ENCODE assay signal across 8 cellular contexts in genomic region chr11:6389921-6390717, GRCh38.
DNase-seq lines count a peak whose midpoint lies in the region; ATAC-seq, FAIRE-seq and TF ChIP-seq lines count a peak whose summit lies in the region.

TSS of gene SMPD1 (plus strand) at chr11:6390474. CDS start at chr11:6390599, 125 bp downstream.

- TF ChIP-seq POLR2A in GM18951 (IDR thresholded peaks at IDR 0.05; ENCODE audit: extremely low read depth, insufficient read depth, insufficient read length), result peak; percentile 86

- TF ChIP-seq CTCF in AG09309 (IDR thresholded peaks at IDR 0.05; ENCODE audit: control insufficient read depth, insufficient read depth, low read depth, low read length, missing control alignments), result no peak

- H3K4me3 ChIP-seq in AG09309 (ENCODE audit: control insufficient read depth, low read depth, low read length), result peak within 1 kb of the TSS; percentile 76

- peak; percentile 96 for ATAC-seq in HG03175 (IDR thresholded peaks at IDR 0.05; ENCODE audit: unreplicated experiment)
- ATAC-seq in activated CD4-positive, CD25-positive, alpha-beta regulatory T cell treated with anti-CD3 and anti-CD28 coated beads, Interleukin-2, amount 50 U/mL, for 24 hours, result peak; percentile 89 to 90
- peak; percentile 94 for ATAC-seq in central memory CD8-positive, alpha-beta T cell (replicated peaks; ENCODE audit: extremely low read depth, poor library complexity, severe bottlenecking)

- H3K27ac Mint-ChIP-seq in central memory CD8-positive, alpha-beta T cell (ENCODE audit: low read depth), result peak within 1 kb of the TSS; percentile 96

- peak within 1 kb of the TSS; percentile 87 for H3K4me3 Mint-ChIP-seq in central memory CD8-positive, alpha-beta T cell

- peaks cover 41% of the 10 kb centered on the region for H3K4me1 Mint-ChIP-seq in central memory CD8-positive, alpha-beta T cell

- no peaks in the 10 kb centered on the region for H3K9me3 Mint-ChIP-seq in central memory CD8-positive, alpha-beta T cell

- H3K27me3 Mint-ChIP-seq in central memory CD8-positive, alpha-beta T cell, result no peaks in the 10 kb centered on the region

- peak; percentile 60 for FAIRE-seq in islet of Langerhans (lab: Jason Lieb, UNC)

- in situ Hi-C loops in GM18951 (cut with MboI; ENCODE audit: low sequenced_read_pairs, unreplicated experiment), result no loop called here

- peaks cover 20% of the 10 kb centered on the region for H3K36me3 Mint-ChIP-seq in central memory CD8-positive, alpha-beta T cell (ENCODE audit: insufficient read depth)

- DNase-seq in AG09309 (ENCODE audit: low read depth) (no peak), NCI-H2227 treated with DMSO at 0.1 percent for 48 hours (lab: John Stamatoyannopoulos, UW) (peak; percentile 94)
- peak; percentile 82 to 88 for DNase-seq in central memory CD8-positive, alpha-beta T cell (ENCODE audit: low spot score in 2 of 2)
- DNase-seq in stimulated activated CD4-positive, alpha-beta T cell treated with anti-CD3 and anti-CD28 coated beads, Interleukin-12 subunit alpha, Interleukin-12 subunit beta, amount 100 ng/mL, for 24 hours (ENCODE audit: low read depth in 2 of 2), result peak; percentile 86
